Comparison of ENCODE assay signal across 1 cellular context in the genomic region with DNA sequence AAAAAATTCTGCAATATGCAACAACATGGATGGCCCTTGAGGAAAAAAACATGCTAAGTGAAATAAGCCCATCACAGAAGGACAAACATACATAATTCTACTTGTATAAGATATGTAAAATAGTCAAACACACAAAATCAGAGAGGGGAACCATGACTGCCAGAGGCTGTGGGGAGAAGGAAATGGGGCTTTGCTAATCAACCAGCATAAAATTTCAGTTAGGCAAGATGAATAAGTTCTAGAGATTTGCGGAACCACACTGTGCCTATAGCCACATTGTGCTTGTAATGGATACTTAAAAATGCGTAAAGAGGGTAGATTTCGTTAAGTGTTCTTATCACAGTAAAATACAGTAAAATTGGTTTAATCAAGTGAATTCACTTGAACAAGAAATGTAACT.
TF ChIP-seq lines count a peak whose summit lies in the region.

No MANE protein-coding gene starts in this region.

TF ChIP-seq in GM23338, 12 proteins besides CTCF, POLR2A, EP300 and RAD21 (continued from another document):
- TF ChIP-seq, protein P1, sequence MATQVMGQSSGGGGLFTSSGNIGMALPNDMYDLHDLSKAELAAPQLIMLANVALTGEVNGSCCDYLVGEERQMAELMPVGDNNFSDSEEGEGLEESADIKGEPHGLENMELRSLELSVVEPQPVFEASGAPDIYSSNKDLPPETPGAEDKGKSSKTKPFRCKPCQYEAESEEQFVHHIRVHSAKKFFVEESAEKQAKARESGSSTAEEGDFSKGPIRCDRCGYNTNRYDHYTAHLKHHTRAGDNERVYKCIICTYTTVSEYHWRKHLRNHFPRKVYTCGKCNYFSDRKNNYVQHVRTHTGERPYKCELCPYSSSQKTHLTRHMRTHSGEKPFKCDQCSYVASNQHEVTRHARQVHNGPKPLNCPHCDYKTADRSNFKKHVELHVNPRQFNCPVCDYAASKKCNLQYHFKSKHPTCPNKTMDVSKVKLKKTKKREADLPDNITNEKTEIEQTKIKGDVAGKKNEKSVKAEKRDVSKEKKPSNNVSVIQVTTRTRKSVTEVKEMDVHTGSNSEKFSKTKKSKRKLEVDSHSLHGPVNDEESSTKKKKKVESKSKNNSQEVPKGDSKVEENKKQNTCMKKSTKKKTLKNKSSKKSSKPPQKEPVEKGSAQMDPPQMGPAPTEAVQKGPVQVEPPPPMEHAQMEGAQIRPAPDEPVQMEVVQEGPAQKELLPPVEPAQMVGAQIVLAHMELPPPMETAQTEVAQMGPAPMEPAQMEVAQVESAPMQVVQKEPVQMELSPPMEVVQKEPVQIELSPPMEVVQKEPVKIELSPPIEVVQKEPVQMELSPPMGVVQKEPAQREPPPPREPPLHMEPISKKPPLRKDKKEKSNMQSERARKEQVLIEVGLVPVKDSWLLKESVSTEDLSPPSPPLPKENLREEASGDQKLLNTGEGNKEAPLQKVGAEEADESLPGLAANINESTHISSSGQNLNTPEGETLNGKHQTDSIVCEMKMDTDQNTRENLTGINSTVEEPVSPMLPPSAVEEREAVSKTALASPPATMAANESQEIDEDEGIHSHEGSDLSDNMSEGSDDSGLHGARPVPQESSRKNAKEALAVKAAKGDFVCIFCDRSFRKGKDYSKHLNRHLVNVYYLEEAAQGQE (IDR thresholded peaks at IDR 0.05; ENCODE audit: unreplicated experiment) = no peak
- no peak for TF ChIP-seq ZNF331 (CRISPR knock-in tag; IDR thresholded peaks at IDR 0.05; ENCODE audit: low read depth)
- no peak for TF ChIP-seq NANOG (IDR thresholded peaks at IDR 0.05; ENCODE audit: borderline replicate concordance)
- no peak for TF ChIP-seq POLR2AphosphoS5 (IDR thresholded peaks at IDR 0.05; ENCODE audit: low read depth)
- TF ChIP-seq, protein P2, sequence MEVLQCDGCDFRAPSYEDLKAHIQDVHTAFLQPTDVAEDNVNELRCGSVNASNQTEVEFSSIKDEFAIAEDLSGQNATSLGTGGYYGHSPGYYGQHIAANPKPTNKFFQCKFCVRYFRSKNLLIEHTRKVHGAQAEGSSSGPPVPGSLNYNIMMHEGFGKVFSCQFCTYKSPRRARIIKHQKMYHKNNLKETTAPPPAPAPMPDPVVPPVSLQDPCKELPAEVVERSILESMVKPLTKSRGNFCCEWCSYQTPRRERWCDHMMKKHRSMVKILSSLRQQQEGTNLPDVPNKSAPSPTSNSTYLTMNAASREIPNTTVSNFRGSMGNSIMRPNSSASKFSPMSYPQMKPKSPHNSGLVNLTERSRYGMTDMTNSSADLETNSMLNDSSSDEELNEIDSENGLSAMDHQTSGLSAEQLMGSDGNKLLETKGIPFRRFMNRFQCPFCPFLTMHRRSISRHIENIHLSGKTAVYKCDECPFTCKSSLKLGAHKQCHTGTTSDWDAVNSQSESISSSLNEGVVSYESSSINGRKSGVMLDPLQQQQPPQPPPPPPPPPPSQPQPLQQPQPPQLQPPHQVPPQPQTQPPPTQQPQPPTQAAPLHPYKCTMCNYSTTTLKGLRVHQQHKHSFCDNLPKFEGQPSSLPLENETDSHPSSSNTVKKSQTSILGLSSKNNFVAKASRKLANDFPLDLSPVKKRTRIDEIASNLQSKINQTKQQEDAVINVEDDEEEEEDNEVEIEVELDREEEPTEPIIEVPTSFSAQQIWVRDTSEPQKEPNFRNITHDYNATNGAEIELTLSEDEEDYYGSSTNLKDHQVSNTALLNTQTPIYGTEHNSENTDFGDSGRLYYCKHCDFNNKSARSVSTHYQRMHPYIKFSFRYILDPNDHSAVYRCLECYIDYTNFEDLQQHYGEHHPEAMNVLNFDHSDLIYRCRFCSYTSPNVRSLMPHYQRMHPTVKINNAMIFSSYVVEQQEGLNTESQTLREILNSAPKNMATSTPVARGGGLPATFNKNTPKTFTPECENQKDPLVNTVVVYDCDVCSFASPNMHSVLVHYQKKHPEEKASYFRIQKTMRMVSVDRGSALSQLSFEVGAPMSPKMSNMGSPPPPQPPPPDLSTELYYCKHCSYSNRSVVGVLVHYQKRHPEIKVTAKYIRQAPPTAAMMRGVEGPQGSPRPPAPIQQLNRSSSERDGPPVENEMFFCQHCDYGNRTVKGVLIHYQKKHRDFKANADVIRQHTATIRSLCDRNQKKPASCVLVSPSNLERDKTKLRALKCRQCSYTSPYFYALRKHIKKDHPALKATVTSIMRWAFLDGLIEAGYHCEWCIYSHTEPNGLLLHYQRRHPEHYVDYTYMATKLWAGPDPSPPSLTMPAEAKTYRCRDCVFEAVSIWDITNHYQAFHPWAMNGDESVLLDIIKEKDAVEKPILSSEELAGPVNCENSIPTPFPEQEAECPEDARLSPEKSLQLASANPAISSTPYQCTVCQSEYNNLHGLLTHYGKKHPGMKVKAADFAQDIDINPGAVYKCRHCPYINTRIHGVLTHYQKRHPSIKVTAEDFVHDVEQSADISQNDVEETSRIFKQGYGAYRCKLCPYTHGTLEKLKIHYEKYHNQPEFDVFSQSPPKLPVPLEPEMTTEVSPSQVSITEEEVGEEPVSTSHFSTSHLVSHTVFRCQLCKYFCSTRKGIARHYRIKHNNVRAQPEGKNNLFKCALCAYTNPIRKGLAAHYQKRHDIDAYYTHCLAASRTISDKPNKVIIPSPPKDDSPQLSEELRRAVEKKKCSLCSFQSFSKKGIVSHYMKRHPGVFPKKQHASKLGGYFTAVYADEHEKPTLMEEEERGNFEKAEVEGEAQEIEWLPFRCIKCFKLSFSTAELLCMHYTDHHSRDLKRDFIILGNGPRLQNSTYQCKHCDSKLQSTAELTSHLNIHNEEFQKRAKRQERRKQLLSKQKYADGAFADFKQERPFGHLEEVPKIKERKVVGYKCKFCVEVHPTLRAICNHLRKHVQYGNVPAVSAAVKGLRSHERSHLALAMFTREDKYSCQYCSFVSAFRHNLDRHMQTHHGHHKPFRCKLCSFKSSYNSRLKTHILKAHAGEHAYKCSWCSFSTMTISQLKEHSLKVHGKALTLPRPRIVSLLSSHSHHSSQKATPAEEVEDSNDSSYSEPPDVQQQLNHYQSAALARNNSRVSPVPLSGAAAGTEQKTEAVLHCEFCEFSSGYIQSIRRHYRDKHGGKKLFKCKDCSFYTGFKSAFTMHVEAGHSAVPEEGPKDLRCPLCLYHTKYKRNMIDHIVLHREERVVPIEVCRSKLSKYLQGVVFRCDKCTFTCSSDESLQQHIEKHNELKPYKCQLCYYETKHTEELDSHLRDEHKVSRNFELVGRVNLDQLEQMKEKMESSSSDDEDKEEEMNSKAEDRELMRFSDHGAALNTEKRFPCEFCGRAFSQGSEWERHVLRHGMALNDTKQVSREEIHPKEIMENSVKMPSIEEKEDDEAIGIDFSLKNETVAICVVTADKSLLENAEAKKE (CRISPR knock-in tag; IDR thresholded peaks at IDR 0.05) = no peak
- no peak for TF ChIP-seq EZH2 (IDR thresholded peaks at IDR 0.05; ENCODE audit: low read depth, unreplicated experiment)
- TF ChIP-seq STAT1 (IDR thresholded peaks at IDR 0.05; ENCODE audit: unreplicated experiment) = no peak
